In genomic region chr10:110210663-110211454, GRCh38 we compare ENCODE assay signal across 1 cellular context.
A peak's percentile ranks its signal among the peaks of the same experiment; 100 is the strongest.
TF ChIP-seq lines count a peak whose summit lies in the region.

No MANE protein-coding gene starts in this region.

TF ChIP-seq in GM12878, 131 proteins besides CTCF, POLR2A, EP300 and RAD21 (continued from another document):
- peak; percentile 41; the same call in 1 of the 2 replicates for TF ChIP-seq PAX5 (IDR thresholded peaks at IDR 0.05; ENCODE audit: borderline replicate concordance, low read depth, low read length)
- TF ChIP-seq JUNB (IDR thresholded peaks at IDR 0.05): no peak
- TF ChIP-seq PAX8 (IDR thresholded peaks at IDR 0.05): no peak
- no peak for TF ChIP-seq SPI1 (IDR thresholded peaks at IDR 0.05; ENCODE audit: borderline replicate concordance, insufficient read depth, low read depth, low read length)
- no peak; the same call in 1 of the 2 replicates for TF ChIP-seq PKNOX1 (IDR thresholded peaks at IDR 0.05)
